8 cellular contexts compared by ENCODE assay signal in genomic region chr7:1532456-1533254, GRCh38. TPM values are rescaled to one million over a fixed set of nuclear protein-coding genes. Genes with fewer than 3 reads are reported as not detected.
A peak's percentile ranks its signal among the peaks of the same experiment; 100 is the strongest.
DNase-seq lines count a peak whose midpoint lies in the region; ATAC-seq and TF ChIP-seq lines count a peak whose summit lies in the region.

No MANE protein-coding gene starts in this region.

- in situ Hi-C loops in G401 (cut with HindIII; ENCODE audit: low sequenced_read_pairs): no loop called here

- H3K4me3 Mint-ChIP-seq in neural progenitor cell: peak overlapping the region; percentile 86

- H3K4me1 ChIP-seq in neural progenitor cell: peaks cover 20% of the 10 kb centered on the region

- H3K27me3 ChIP-seq in neural progenitor cell: peaks cover 31% of the 10 kb centered on the region

- peaks cover 18% of the 10 kb centered on the region for H3F3A ChIP-seq in neural progenitor cell (ENCODE audit: low read depth)

- ATAC-seq in HG02981 (IDR thresholded peaks at IDR 0.05; ENCODE audit: unreplicated experiment) (no peak), GM18907 (IDR thresholded peaks at IDR 0.05; ENCODE audit: unreplicated experiment) (no peak)

- H3K4me3 ChIP-seq in neural progenitor cell: no peak overlapping the region

- no peaks in the 10 kb centered on the region for H3K36me3 ChIP-seq in neural progenitor cell

- no peak for TF ChIP-seq CTCF in neural progenitor cell (IDR thresholded peaks at IDR 0.05)

- no peaks in the 10 kb centered on the region for H3K79me2 ChIP-seq in neural progenitor cell (ENCODE audit: low read depth)

- H3K27ac ChIP-seq in neural progenitor cell (no peak overlapping the region), temporal lobe (ENCODE audit: low read depth, low read length) (peak overlapping the region; percentile 93)

- peaks cover 2% of the 10 kb centered on the region for H3K27me3 Mint-ChIP-seq in neural progenitor cell (ENCODE audit: insufficient read depth, low read depth)

- H3K27ac Mint-ChIP-seq in neural progenitor cell: no peak overlapping the region

- H3K9me3 ChIP-seq in neural progenitor cell (ENCODE audit: low read depth): no peaks in the 10 kb centered on the region

- H3K4me2 ChIP-seq in neural progenitor cell: no peak overlapping the region

- H2AFZ ChIP-seq in neural progenitor cell (replicated peaks): no peak overlapping the region

- no peaks in the 10 kb centered on the region for H3K36me3 Mint-ChIP-seq in neural progenitor cell

- H3K9me3 Mint-ChIP-seq in neural progenitor cell: no peaks in the 10 kb centered on the region

- peaks cover 42% of the 10 kb centered on the region for H3K4me1 Mint-ChIP-seq in neural progenitor cell

- DNase-seq in G401 (ENCODE audit: low spot score) (peak; percentile 24), NOMO-1 treated with dmso at 0.1 percent for 144 hours (lab: John Stamatoyannopoulos, UW; ENCODE audit: unreplicated experiment) (peak; percentile 76), fibroblast of gingiva (ENCODE audit: low read depth) (peak; percentile 86), neural progenitor cell (ENCODE audit: low spot score) (no peak)
- DNase-seq in activated T-cell treated with anti-CD3 and anti-CD28 coated beads, Interleukin-2, amount 50 U/mL, for 48 hours: peak; percentile 70

- no peak overlapping the region for H3K9ac ChIP-seq in neural progenitor cell

- H4K20me1 ChIP-seq in neural progenitor cell (ENCODE audit: low read depth): peaks cover 50% of the 10 kb centered on the region

RNA-seq across cellular contexts. Expression of gene MAFK, which starts 2.2 kb away (rescaled TPM):
- 12.6 and 16.7 TPM in 2 replicates for total RNA-seq in G401 (2014; rRNA removed; shearing (Covaris generic))
- total RNA-seq in neural progenitor cell (ENCODE audit: low replicate concordance): 4.3 and 4.7 TPM in 2 replicates
- 8.4 TPM for total RNA-seq in temporal lobe

RNA-seq across cellular contexts. Expression of gene TMEM184A, which starts 23.4 kb away (rescaled TPM):
- total RNA-seq in G401 (2014; rRNA removed; shearing (Covaris generic)): 0.49 and 1.8 TPM in 2 replicates
- total RNA-seq in neural progenitor cell (ENCODE audit: low replicate concordance) (0.17 and 0.22 TPM in 2 replicates), temporal lobe (not detected)

RNA-seq across cellular contexts. Expression of gene INTS1, which starts 28.5 kb away (rescaled TPM):
- total RNA-seq in G401 (2014; rRNA removed; shearing (Covaris generic)): 96.8 and 104 TPM in 2 replicates
- total RNA-seq in neural progenitor cell (ENCODE audit: low replicate concordance): 16.5 and 76.7 TPM in 2 replicates
- 32.2 TPM for total RNA-seq in temporal lobe

RNA-seq across cellular contexts. Expression of gene PSMG3, which starts 37.2 kb away (rescaled TPM):
- total RNA-seq in G401 (2014; rRNA removed; shearing (Covaris generic)): 97.4 and 104 TPM in 2 replicates
- total RNA-seq in neural progenitor cell (ENCODE audit: low replicate concordance): 31.1 and 50.3 TPM in 2 replicates
- total RNA-seq in temporal lobe: 12.5 TPM
